ENCODE assay signal across 18 cellular contexts in genomic region chr5:56549096-56549886, GRCh38.
"Had no signal": no experiment of that assay in that cellular context is flagged by ENCODE, and none has a peak within 500 bp of the region (broad histone marks: within the 10 kb centered on the region; RNA-seq: fewer than 3 reads in every experiment).

No MANE protein-coding gene starts in this region.

- H3K4me3 ChIP-seq: dorsolateral prefrontal cortex, prostate gland, right atrium auricular region, tibial nerve had no signal

- H3K4me1 Mint-ChIP-seq: endodermal cell had no signal

- H3K9me3 Mint-ChIP-seq: activated T-helper 1 cell treated with anti-CD3 and anti-CD28 coated beads, Interleukin-12 subunit alpha, Interleukin-12 subunit beta, Interleukin-2, Interleukin-4 antibody, amounts not matched to agents 30 ng/mL and 10 ng/mL and 1 ng/mL, durations not matched to agents 14 hours and 24 hours and 36 hours; endodermal cell had no signal

- H3K36me3 ChIP-seq: prostate gland, right atrium auricular region, tibial nerve had no signal

- H3K27ac Mint-ChIP-seq: activated naive CD8-positive, alpha-beta T cell; activated T-helper 1 cell treated with anti-CD3 and anti-CD28 coated beads, Interleukin-12 subunit alpha, Interleukin-12 subunit beta, Interleukin-2, Interleukin-4 antibody, amounts not matched to agents 30 ng/mL and 10 ng/mL and 1 ng/mL, durations not matched to agents 14 hours and 24 hours and 36 hours; endodermal cell; nephron progenitor cell had no signal

- H3K27ac ChIP-seq: dorsolateral prefrontal cortex, prostate gland, right atrium auricular region had no signal

- FAIRE-seq: islet of Langerhans, TTC549, urothelium cell line had no signal

- H3K36me3 Mint-ChIP-seq: activated naive CD8-positive, alpha-beta T cell had no signal

- ATAC-seq: stimulated activated naive CD8-positive, alpha-beta T cell treated with anti-CD3 and anti-CD28 coated beads, Interleukin-15, Interleukin-2, amounts not matched to agents 100 U/mL and 50 U/mL, for 24 hours had no signal

- H3K27me3 Mint-ChIP-seq: activated naive CD8-positive, alpha-beta T cell had no signal

- H3K27me3 ChIP-seq: dorsolateral prefrontal cortex, right atrium auricular region, tibial nerve had no signal

- H3K4me3 Mint-ChIP-seq: activated naive CD8-positive, alpha-beta T cell; activated T-helper 1 cell treated with anti-CD3 and anti-CD28 coated beads, Interleukin-12 subunit alpha, Interleukin-12 subunit beta, Interleukin-2, Interleukin-4 antibody, amounts not matched to agents 30 ng/mL and 10 ng/mL and 1 ng/mL, durations not matched to agents 14 hours and 24 hours and 36 hours; endodermal cell; nephron progenitor cell had no signal

- H3K4me1 ChIP-seq: prostate gland had no signal

- H3K9me3 ChIP-seq: prostate gland, right atrium auricular region, tibial nerve had no signal

- DNase-seq: activated CD4-positive, alpha-beta T cell treated with anti-CD3 and anti-CD28 coated beads, Interleukin-2, amount 50 U/mL, for 4 hours; dorsolateral prefrontal cortex; endodermal cell; foreskin melanocyte; glutamatergic neuron; hippocampal formation; midbrain; nephron progenitor cell; stimulated activated CD4-positive, alpha-beta T cell treated with anti-CD3 and anti-CD28 coated beads, Interleukin-2, amount 100 ng/mL, for 24 hours; stimulated activated naive CD8-positive, alpha-beta T cell treated with anti-CD3 and anti-CD28 coated beads, Interleukin-15, Interleukin-2, amounts not matched to agents 100 U/mL and 50 U/mL, for 24 hours had no signal
